22 cellular contexts compared by ENCODE assay signal in the genomic region with DNA sequence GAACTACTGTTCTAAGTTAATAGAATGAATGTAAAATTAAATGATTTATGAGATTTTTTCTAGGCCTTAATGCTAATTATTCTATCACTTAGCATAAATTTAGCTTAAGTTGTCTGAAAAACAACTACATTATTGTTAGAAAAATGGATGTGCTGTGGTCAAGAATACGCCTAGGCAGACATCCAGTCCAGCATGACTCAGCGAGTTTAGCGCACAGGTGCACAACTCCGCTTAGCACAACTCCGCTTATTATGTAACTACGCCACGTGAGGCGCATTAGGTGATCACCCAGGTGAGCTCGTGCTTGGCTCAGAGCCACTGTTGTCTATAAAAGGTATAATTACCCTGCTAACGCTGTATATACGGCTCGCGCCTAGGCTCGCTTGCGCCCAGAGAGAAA.
DNase-seq lines count a peak whose midpoint lies in the region; FAIRE-seq and TF ChIP-seq lines count a peak whose summit lies in the region.
"Had no signal": no experiment of that assay in that cellular context is flagged by ENCODE, and none has a peak within 500 bp of the region (broad histone marks: within the 10 kb centered on the region; RNA-seq: fewer than 3 reads in every experiment).

No MANE protein-coding gene starts in this region.

- no peaks in the 10 kb centered on the region for H3K36me3 ChIP-seq in H1 (ENCODE audit: control insufficient read depth in 2 of 4, insufficient read depth in 4 of 4, low read length in 3 of 4)
- H3K36me3 ChIP-seq in testis (ENCODE audit: low read depth, missing control alignments), result no peaks in the 10 kb centered on the region
- H3K36me3 ChIP-seq: BLaER1, SJCRH30 had no signal

- H2BK15ac ChIP-seq in H1 (ENCODE audit: low read length), result no peak overlapping the region

- H3K79me1 ChIP-seq in H1 (ENCODE audit: low read depth, low read length), result no peaks in the 10 kb centered on the region

- H2BK120ac ChIP-seq in H1 (replicated peaks; ENCODE audit: low read depth, low read length), result no peak overlapping the region

- H3K4me1 ChIP-seq in H1 (replicated peaks in 1 of 4; ENCODE audit: control insufficient read depth in 3 of 4, insufficient read depth in 4 of 4, low read length in 3 of 4) (no peaks in the 10 kb centered on the region), testis (no peaks in the 10 kb centered on the region)
- H3K4me1 ChIP-seq: BLaER1 had no signal

- POLR2A ChIA-PET in H1 (lab: Charles Lee; ENCODE audit: partially characterized antibody), result no interaction called here

- intact Hi-C loops in testis (cut with DNase I; ENCODE audit: low total_unique reads) (no loop called here), cardiac septum (cut with DNase I) (no loop called here)

- H3K9me3 ChIP-seq in H1 (ENCODE audit: insufficient read depth in 2 of 2, low read depth in 1 of 2, low read length in 1 of 2) (peaks cover 0 to 8% of the 10 kb centered on the region in 2 experiments; a peak in 1 of 4 replicates), testis (no peaks in the 10 kb centered on the region)
- H3K9me3 ChIP-seq: BLaER1, SJCRH30 had no signal

- no peak overlapping the region for H2AFZ ChIP-seq in H1 (ENCODE audit: low read length)

- H2BK20ac ChIP-seq in H1 (ENCODE audit: low read length), result no peak overlapping the region

- TF ChIP-seq POLR2A in H1 (IDR thresholded peaks at IDR 0.05; ENCODE audit: control extremely low read depth in 1 of 2, low read depth in 2 of 2, low read length in 2 of 2), result no peak
- TF ChIP-seq POLR2A in testis (IDR thresholded peaks at IDR 0.05), result no peak

- no peak for TF ChIP-seq CTCF in H1 (IDR thresholded peaks at IDR 0.05; ENCODE audit: control extremely low read depth in 1 of 3, insufficient read depth in 1 of 3, low read depth in 1 of 3, low read length in 3 of 3)
- no peak for TF ChIP-seq CTCF in testis (IDR thresholded peaks at IDR 0.05)

- H3K4ac ChIP-seq in H1 (replicated peaks; ENCODE audit: insufficient read length, low read depth, low read length), result no peak overlapping the region

- H3K23me2 ChIP-seq in H1 (ENCODE audit: low read depth, low read length), result no peaks in the 10 kb centered on the region

- no peak overlapping the region for H2BK5ac ChIP-seq in H1 (ENCODE audit: low read depth, low read length)

- no peaks in the 10 kb centered on the region for H4K20me1 ChIP-seq in H1 (replicated peaks in 1 of 2; ENCODE audit: control insufficient read depth in 1 of 2, insufficient read depth in 2 of 2, low read length in 2 of 2)
- H4K20me1 ChIP-seq: BLaER1 had no signal

- H3K9ac ChIP-seq in H1 (replicated peaks in 1 of 4; ENCODE audit: extremely low read depth in 1 of 4, low read depth in 3 of 4, low read length in 3 of 4), result no peak overlapping the region
- H3K9ac ChIP-seq: BLaER1 had no signal

- H4K8ac ChIP-seq in H1 (ENCODE audit: extremely low read depth, insufficient read depth, low read length), result peak overlapping the region; percentile 80; the same call in 1 of the 2 replicates

- H4K91ac ChIP-seq in H1 (replicated peaks; ENCODE audit: insufficient read length, low read length), result no peak overlapping the region

- no peak for FAIRE-seq in H1 (lab: Jason Lieb, UNC)
- FAIRE-seq: GM12892, GM19239, RCC 7860 had no signal

- no peak overlapping the region for H3K14ac ChIP-seq in H1 (ENCODE audit: insufficient read length)

- no peak overlapping the region for H3K23ac ChIP-seq in H1 (ENCODE audit: insufficient read length)

- H3K56ac ChIP-seq in H1 (replicated peaks; ENCODE audit: insufficient read length, low read depth, low read length), result no peak overlapping the region

- no peak for TF ChIP-seq RAD21 in H1 (IDR thresholded peaks at IDR 0.05 in 1 of 2, conservative IDR thresholded peaks at IDR 0.05 in 1 of 2; ENCODE audit: low read depth in 2 of 2, low read length in 2 of 2)

- H2BK12ac ChIP-seq in H1 (ENCODE audit: low read depth, low read length), result no peak overlapping the region

- H3K4me3 ChIP-seq in H1 (ENCODE audit: extremely low read depth in 1 of 4, insufficient read depth in 2 of 4, low read depth in 3 of 4, low read length in 4 of 4) (no peak overlapping the region), testis (peak overlapping the region in 1 of 2 donors; percentile 6)
- H3K4me3 ChIP-seq: BLaER1, SJCRH30 had no signal

- H3K27ac ChIP-seq in H1 (ENCODE audit: low read depth, low read length), result no peak overlapping the region
- no peak overlapping the region for H3K27ac ChIP-seq in testis
- H3K27ac ChIP-seq: BLaER1, SJCRH30 had no signal

- H3K4me2 ChIP-seq in H1 (ENCODE audit: insufficient read depth in 1 of 2, low read depth in 2 of 2, low read length in 2 of 2), result no peak overlapping the region
- H3K4me2 ChIP-seq: BLaER1 had no signal

- DNase-seq in DMS53 (lab: John Stamatoyannopoulos, UW), result peak; percentile 48
- DNase-seq in DMS53 treated with DMSO at 0.1 percent for 48 hours (lab: John Stamatoyannopoulos, UW; ENCODE audit: unreplicated experiment), result no peak
- DNase-seq in NCI-H2029 (lab: John Stamatoyannopoulos, UW), result peak; percentile 99
- no peak for DNase-seq in H1 (ENCODE audit: low read depth in 1 of 2, low spot score in 2 of 2)
- peak; percentile 17 for DNase-seq in testis
- no peak for DNase-seq in cardiac septum (ENCODE audit: low spot score)
- DNase-seq in activated CD4-positive, alpha-beta T cell treated with anti-CD3 and anti-CD28 coated beads for 4 hours, result no peak
- DNase-seq: 8988T; CD4-positive, CD25-positive, alpha-beta regulatory T cell; DND-41; Karpas-422; NCI-H1092; NCI-H1417 treated with DMSO at 0.1 percent for 48 hours; NCI-H187; NCI-H2107; NCI-H446 treated with DMSO at 0.1 percent for 48 hours; NCI-H774; SJCRH30 had no signal

- 97% methylated on average over 15 of the region's 15 CpGs; no CpG with 5 or more reads in 1 of the 2 experiments for WGBS in H1 (ENCODE audit: extremely low coverage in 1 of 2, insufficient coverage in 1 of 2, insufficient read length in 1 of 2, insufficient replicate concordance in 2 of 2, low coverage in 1 of 2, low lambda C conversion rate in 2 of 2, missing lambda C conversion rate in 1 of 2), 2 experiments
- WGBS in testis, 2 donors, result 79 to 81% methylated on average over 15 of the region's 15 CpGs

- no peaks in the 10 kb centered on the region for H3K79me2 ChIP-seq in H1 (ENCODE audit: control insufficient read depth in 1 of 2, insufficient read depth in 2 of 2, low read length in 2 of 2)

- H3K27me3 ChIP-seq in H1 (replicated peaks in 1 of 4; ENCODE audit: control insufficient read depth in 3 of 4, extremely low read depth in 1 of 4, insufficient read depth in 3 of 4, low read length in 3 of 4) (no peaks in the 10 kb centered on the region), testis (no peaks in the 10 kb centered on the region)
- H3K27me3 ChIP-seq: BLaER1, SJCRH30 had no signal

- H3K18ac ChIP-seq in H1 (ENCODE audit: extremely low read depth, low read length), result no peak overlapping the region

- H2AK5ac ChIP-seq in H1 (ENCODE audit: low read depth, low read length), result no peak overlapping the region

- TF ChIP-seq EP300 in H1 (IDR thresholded peaks at IDR 0.05; ENCODE audit: borderline replicate concordance in 1 of 2, low read depth in 2 of 2, low read length in 2 of 2), result no peak

- H4K5ac ChIP-seq in H1 (ENCODE audit: insufficient read length, low read depth, low read length), result no peak overlapping the region

- CTCF ChIA-PET in H1 (lab: Charles Lee; ENCODE audit: partially characterized antibody), result no interaction called here

TF ChIP-seq in H1, 55 proteins besides CTCF, POLR2A, EP300 and RAD21:
- TF ChIP-seq SAP30 (IDR thresholded peaks at IDR 0.05; ENCODE audit: insufficient read depth, insufficient replicate concordance, low read length) (no peak), CTBP2 (IDR thresholded peaks at IDR 0.05; ENCODE audit: borderline replicate concordance, insufficient read depth, insufficient read length, low read length) (no peak), SP4 (IDR thresholded peaks at IDR 0.05; ENCODE audit: low read length) (no peak), CEBPB (IDR thresholded peaks at IDR 0.05; ENCODE audit: low read depth, low read length) (no peak), GABPA (IDR thresholded peaks at IDR 0.05; ENCODE audit: borderline replicate concordance, insufficient read depth, low read length) (no peak), TCF12 (IDR thresholded peaks at IDR 0.05; ENCODE audit: low read depth, low read length) (no peak), CBX5 (IDR thresholded peaks at IDR 0.05; ENCODE audit: low read depth, low read length) (no peak), POU5F1 (IDR thresholded peaks at IDR 0.05; ENCODE audit: low read depth, low read length) (no peak), YY1 (IDR thresholded peaks at IDR 0.05; ENCODE audit: low read depth, low read length) (no peak), KDM5A (IDR thresholded peaks at IDR 0.05; ENCODE audit: low read length) (no peak)
- TF ChIP-seq, protein P1, sequence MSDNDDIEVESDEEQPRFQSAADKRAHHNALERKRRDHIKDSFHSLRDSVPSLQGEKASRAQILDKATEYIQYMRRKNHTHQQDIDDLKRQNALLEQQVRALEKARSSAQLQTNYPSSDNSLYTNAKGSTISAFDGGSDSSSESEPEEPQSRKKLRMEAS (IDR thresholded peaks at IDR 0.05), result no peak

Comparison
In these comparisons a context has a peak if more than half of its experiments do, and no peak if none do; other contexts are left out.
1. DNase-seq: peak in DMS53 (single experiment), NCI-H2029 (single experiment) and testis (single experiment); none in DMS53 treated with DMSO at 0.1 percent for 48 hours (single experiment), H1 (0 of 2), cardiac septum (single experiment) and activated CD4-positive, alpha-beta T cell treated with anti-CD3 and anti-CD28 coated beads for 4 hours (0 of 2).